28 cellular contexts compared by ENCODE assay signal in genomic region chr13:95604534-95604915, GRCh38. TPM values are rescaled to one million over a fixed set of nuclear protein-coding genes. Genes with fewer than 3 reads are reported as not detected.
DNase-seq lines count a peak whose midpoint lies in the region; ATAC-seq, FAIRE-seq and TF ChIP-seq lines count a peak whose summit lies in the region.
"Had no signal": no experiment of that assay in that cellular context is flagged by ENCODE, and none has a peak within 500 bp of the region (broad histone marks: within the 10 kb centered on the region; RNA-seq: fewer than 3 reads in every experiment).

No MANE protein-coding gene starts in this region.

- H3K36me3 ChIP-seq in PC-3 (ENCODE audit: low read depth, low read length) (no peaks in the 10 kb centered on the region), kidney (ENCODE audit: control insufficient read depth in 1 of 2, insufficient read depth in 2 of 2, low read length in 2 of 2) (peaks cover 2 to 15% of the 10 kb centered on the region in 2 donors)
- H3K36me3 ChIP-seq: colonic mucosa, spleen, vagina had no signal

- no peak; a peak in 1 of 6 replicates for ATAC-seq in A549
- peak; percentile 7 for ATAC-seq in PC-3
- no peak for ATAC-seq in GM21576 (IDR thresholded peaks at IDR 0.05; ENCODE audit: unreplicated experiment)
- no peak for ATAC-seq in left ventricle myocardium superior
- ATAC-seq: activated CD4-positive, CD25-positive, alpha-beta regulatory T cell treated with anti-CD3 and anti-CD28 coated beads, Interleukin-2, amount 50 U/mL, for 24 hours; stimulated activated naive B cell treated with anti-CD40 and anti-IgM and Interleukin-4, amounts not matched to agents 10 μg/mL and 1 μg/mL and 100 μg/mL, for 72 hours had no signal

- H3K9me3 ChIP-seq in A549: no peaks in the 10 kb centered on the region
- no peaks in the 10 kb centered on the region for H3K9me3 ChIP-seq in PC-3 (ENCODE audit: low read length)
- no peaks in the 10 kb centered on the region for H3K9me3 ChIP-seq in kidney (ENCODE audit: control insufficient read depth in 1 of 2, low read length in 2 of 2)
- H3K9me3 ChIP-seq: BE2C, colonic mucosa, spleen, testis, vagina had no signal

- POLR2A ChIA-PET in A549 (lab: Yijun Ruan, JAX): interaction anchor here (0.8 kb wide), 1 partner anchor 72 kb away, joined by 5 read pairs; the partner anchor contains the start of gene DNAJC3
- POLR2A ChIA-PET in PC-3 (lab: Charles Lee; ENCODE audit: unreplicated experiment): interaction anchor here (0.5 kb wide), 1 partner anchor 157 kb away, joined by 9 read pairs; no protein-coding TSS in a partner anchor

- H3K9me2 ChIP-seq in PC-3 (replicated peaks; ENCODE audit: low read length): no peaks in the 10 kb centered on the region

- H2AFZ ChIP-seq in PC-3 (ENCODE audit: low read length): peak overlapping the region; percentile 30; the same call in 1 of the 2 replicates

- H3K4me2 ChIP-seq in A549 (peak overlapping the region; percentile 79), PC-3 (ENCODE audit: low read length) (peak overlapping the region; percentile 75)

- H3K4me3 ChIP-seq in A549 (0 out of 3 replicates have a peak overlapping the region, but pooled peaks have one; percentile 12), PC-3 (ENCODE audit: low read length) (no peak overlapping the region), kidney (ENCODE audit: low read length in 2 of 2) (no peak overlapping the region)
- H3K4me3 ChIP-seq: colonic mucosa, spleen, testis, vagina had no signal

- FAIRE-seq in A549 (lab: Jason Lieb, UNC) (no peak), kidney (lab: Jason Lieb, UNC) (no peak)
- FAIRE-seq: GM12892 had no signal

- TF ChIP-seq CTCF in A549 (IDR thresholded peaks at IDR 0.05) (no peak), PC-3 (conservative IDR thresholded peaks at IDR 0.05; ENCODE audit: low read depth, low read length) (no peak), chondrocyte (IDR thresholded peaks at IDR 0.05) (no peak), kidney (IDR thresholded peaks at IDR 0.05; ENCODE audit: borderline replicate concordance, extremely low read depth, insufficient read depth) (no peak)

- DNase-seq in A549 (ENCODE audit: low read depth in 1 of 2, low spot score in 1 of 2) (no peak), PC-3 (peak; percentile 4), chondrocyte (ENCODE audit: low spot score) (no peak), kidney (no peak), HuH-7.5 (ENCODE audit: low spot score) (no peak), NCI-H1105 treated with DMSO at 0.1 percent for 48 hours (lab: John Stamatoyannopoulos, UW) (no peak), left ventricle myocardium superior (no peak)
- DNase-seq: activated CD4-positive, alpha-beta memory T cell treated with anti-CD3 and anti-CD28 coated beads for 36 hours; activated naive CD8-positive, alpha-beta T cell treated with anti-CD3 and anti-CD28 coated beads, Interleukin-2, amount 10 ng/mL, durations not matched to agents 7 days and 5 days; BE2C; glutamatergic neuron; mesendoderm; NCI-H1417; NCI-H510A; spleen; stimulated activated CD4-positive, alpha-beta T cell treated with anti-CD3 and anti-CD28 coated beads, Interleukin-4, amount 100 ng/mL, for 1 hour; stimulated activated naive B cell treated with anti-CD40 and anti-IgM and Interleukin-4, amounts not matched to agents 10 μg/mL and 1 μg/mL and 100 μg/mL, for 72 hours; T-helper 1 cell; testis had no signal

- H3K9ac ChIP-seq in PC-3 (ENCODE audit: low read length) (peak overlapping the region; percentile 33; the same call in 1 of the 2 replicates), kidney (ENCODE audit: low read length in 2 of 2) (no peak overlapping the region)

- WGBS in A549 (ENCODE audit: missing lambda C conversion rate): 25% methylated on average over 3 of the region's 3 CpGs

- no peaks in the 10 kb centered on the region for H3K27me3 ChIP-seq in PC-3 (ENCODE audit: low read length)
- H3K27me3 ChIP-seq: BE2C, colonic mucosa, testis, vagina had no signal

- no peak for TF ChIP-seq EP300 in A549 (IDR thresholded peaks at IDR 0.05)

- no peak for TF ChIP-seq POLR2A in A549 (IDR thresholded peaks at IDR 0.05; ENCODE audit: low read length)

- no peaks in the 10 kb centered on the region for H3K9me3 Mint-ChIP-seq in chondrocyte (ENCODE audit: low read depth)
- H3K9me3 Mint-ChIP-seq: activated CD4-positive, alpha-beta memory T cell treated with anti-CD3 and anti-CD28 coated beads for 36 hours; activated naive CD8-positive, alpha-beta T cell treated with anti-CD3 and anti-CD28 coated beads, Interleukin-2, amount 10 ng/mL, durations not matched to agents 7 days and 5 days; activated T-helper 2 cell treated with anti-CD3 and anti-CD28 coated beads, Interferon-gamma antibody, Interleukin-2, Interleukin-4, amounts not matched to agents 10 μg/mL and 5 μg/mL and 100 μg/mL, durations not matched to agents 14 hours and 24 hours and 36 hours; stimulated activated naive B cell treated with anti-CD40 and anti-IgM and Interleukin-4, amounts not matched to agents 10 μg/mL and 1 μg/mL and 100 μg/mL, for 72 hours had no signal

- peaks cover 30% of the 10 kb centered on the region for H3K36me3 Mint-ChIP-seq in chondrocyte (ENCODE audit: low read depth)
- H3K36me3 Mint-ChIP-seq: activated CD4-positive, alpha-beta memory T cell treated with anti-CD3 and anti-CD28 coated beads for 36 hours; activated naive CD8-positive, alpha-beta T cell treated with anti-CD3 and anti-CD28 coated beads, Interleukin-2, amount 10 ng/mL, durations not matched to agents 7 days and 5 days; stimulated activated naive B cell treated with anti-CD40 and anti-IgM and Interleukin-4, amounts not matched to agents 10 μg/mL and 1 μg/mL and 100 μg/mL, for 72 hours had no signal

- no peak overlapping the region for H3K4me3 Mint-ChIP-seq in chondrocyte (ENCODE audit: unreplicated experiment)
- H3K4me3 Mint-ChIP-seq: activated CD4-positive, alpha-beta memory T cell treated with anti-CD3 and anti-CD28 coated beads for 36 hours; activated naive CD8-positive, alpha-beta T cell treated with anti-CD3 and anti-CD28 coated beads, Interleukin-2, amount 10 ng/mL, durations not matched to agents 7 days and 5 days; stimulated activated naive B cell treated with anti-CD40 and anti-IgM and Interleukin-4, amounts not matched to agents 10 μg/mL and 1 μg/mL and 100 μg/mL, for 72 hours had no signal

- H4K20me1 ChIP-seq in PC-3 (ENCODE audit: low read length): no peaks in the 10 kb centered on the region

- H3K4me1 ChIP-seq in A549 (peaks cover 64% of the 10 kb centered on the region), PC-3 (ENCODE audit: insufficient read depth, low read length) (peaks cover 25% of the 10 kb centered on the region), kidney (ENCODE audit: control insufficient read depth in 1 of 2, insufficient read depth in 1 of 2, low read depth in 1 of 2, low read length in 2 of 2) (peaks cover 18 to 52% of the 10 kb centered on the region in 2 donors)
- H3K4me1 ChIP-seq: BE2C, colonic mucosa, spleen, testis, vagina had no signal

- peak overlapping the region; percentile 25 for H3K27ac Mint-ChIP-seq in chondrocyte (ENCODE audit: unreplicated experiment)
- H3K27ac Mint-ChIP-seq: activated CD4-positive, alpha-beta memory T cell treated with anti-CD3 and anti-CD28 coated beads for 36 hours; activated naive CD8-positive, alpha-beta T cell treated with anti-CD3 and anti-CD28 coated beads, Interleukin-2, amount 10 ng/mL, durations not matched to agents 7 days and 5 days; activated T-helper 2 cell treated with anti-CD3 and anti-CD28 coated beads, Interferon-gamma antibody, Interleukin-2, Interleukin-4, amounts not matched to agents 10 μg/mL and 5 μg/mL and 100 μg/mL, durations not matched to agents 14 hours and 24 hours and 36 hours had no signal

- TF ChIP-seq RAD21 in A549 (conservative IDR thresholded peaks at IDR 0.05 in 1 of 2, IDR thresholded peaks at IDR 0.05 in 1 of 2): no peak

- no peaks in the 10 kb centered on the region for H3K79me2 ChIP-seq in PC-3 (ENCODE audit: low read length)

- intact Hi-C loops in PC-3 (cut with micrococcal nuclease) (no loop called here), kidney (cut with DNase I) (no loop called here), left ventricle myocardium superior (cut with micrococcal nuclease) (no loop called here)

- CTCF ChIA-PET in A549 (lab: Yijun Ruan, JAX) (interaction anchor here (0.6 to 1.7 kb wide), 5 partner anchors 11 to 229 kb away, joined by 3 to 7 read pairs (median 3); no protein-coding TSS in a partner anchor), PC-3 (lab: Charles Lee) (interaction anchor here (0.7 kb wide), 1 partner anchor 229 kb away, joined by 3 read pairs; no protein-coding TSS in a partner anchor)

- H3K27me3 Mint-ChIP-seq in chondrocyte (ENCODE audit: low read depth): no peaks in the 10 kb centered on the region

- peaks cover 38% of the 10 kb centered on the region for H3K4me1 Mint-ChIP-seq in chondrocyte (ENCODE audit: low read depth)
- H3K4me1 Mint-ChIP-seq: activated naive CD8-positive, alpha-beta T cell treated with anti-CD3 and anti-CD28 coated beads, Interleukin-2, amount 10 ng/mL, durations not matched to agents 7 days and 5 days; stimulated activated naive B cell treated with anti-CD40 and anti-IgM and Interleukin-4, amounts not matched to agents 10 μg/mL and 1 μg/mL and 100 μg/mL, for 72 hours had no signal

- BruUV-seq in PC-3 (replicated peaks; lab: Mats Ljungman, UMichigan): no TSS peak

- no peaks in the 10 kb centered on the region for H3F3A ChIP-seq in PC-3 (ENCODE audit: low read length, unreplicated experiment)

- H3K27ac ChIP-seq in A549 (peak overlapping the region; percentile 76 to 92), PC-3 (ENCODE audit: low read length) (peak overlapping the region; percentile 79), kidney (ENCODE audit: low read depth in 2 of 2, low read length in 2 of 2) (peak overlapping the region; percentile 59 to 76)
- H3K27ac ChIP-seq: colonic mucosa, spleen, testis, vagina had no signal

RNA-seq across cellular contexts. Expression of gene DZIP1, which starts 40.0 kb away (rescaled TPM):
- polyA plus RNA-seq in A549 (2011; rRNA removed) (14.8 and 17.1 TPM in 2 replicates), A549 (2017; fragmentation: RNase III; extraction: RNeasy Plus Mini Kit Qiagen cat#74134 plus additional on column Dnase treatment) (11.5 to 12.9 TPM (median 12.7 TPM) in 3 replicates), kidney (ENCODE audit: insufficient read depth, low read depth, low replicate concordance) (26.7 TPM)
- polyA plus RNA-seq in A549 (2012; cell fraction: cytosol; rRNA removed): 6.6 and 10.1 TPM in 2 replicates
- polyA plus RNA-seq in A549 (2012; cell fraction: nucleus; rRNA removed): 16.2 and 17.8 TPM in 2 replicates
- 9.5 and 13.0 TPM in 2 replicates for polyA minus RNA-seq in A549 (2011; rRNA and poly(A)+ RNA removed)
- total RNA-seq in PC-3 (2014; rRNA removed) (1.8 and 3.5 TPM in 2 replicates), chondrocyte (39.8 to 59.9 TPM (median 42.4 TPM) in 3 replicates), kidney (41.4 TPM), left ventricle myocardium superior (4.0 TPM)

RNA-seq across cellular contexts. Expression of gene CLDN10, which starts 52.0 kb away (rescaled TPM):
- 0.95 and 0.96 TPM in 2 replicates for polyA plus RNA-seq in A549 (2011; rRNA removed)
- polyA plus RNA-seq in A549 (2012; cell fraction: cytosol; rRNA removed): 0.17 and 0.23 TPM in 2 replicates
- polyA plus RNA-seq in A549 (2012; cell fraction: nucleus; rRNA removed): 0.06 TPM in 1 of 2 replicates, not detected in the other
- 0.12 to 0.18 TPM in 2 of 3 replicates, not detected in the other for polyA plus RNA-seq in A549 (2017; fragmentation: RNase III; extraction: RNeasy Plus Mini Kit Qiagen cat#74134 plus additional on column Dnase treatment)
- 0.39 TPM in 1 of 2 replicates, not detected in the other for polyA minus RNA-seq in A549 (2011; rRNA and poly(A)+ RNA removed)
- not detected in 2 replicates for total RNA-seq in PC-3 (2014; rRNA removed)
- not detected in 3 replicates for total RNA-seq in chondrocyte
- total RNA-seq in kidney: 144 TPM
- polyA plus RNA-seq in kidney (ENCODE audit: insufficient read depth, low read depth, low replicate concordance): 174 TPM
- not detected for total RNA-seq in left ventricle myocardium superior
- total RNA-seq: A673; activated CD4-positive, alpha-beta memory T cell treated with anti-CD3 and anti-CD28 coated beads for 36 hours; activated naive CD8-positive, alpha-beta T cell treated with anti-CD3 and anti-CD28 coated beads, Interleukin-2, amount 10 ng/mL, durations not matched to agents 7 days and 5 days; activated T-helper 2 cell treated with anti-CD3 and anti-CD28 coated beads, Interferon-gamma antibody, Interleukin-2, Interleukin-4, amounts not matched to agents 10 μg/mL and 5 μg/mL and 100 μg/mL, durations not matched to agents 14 hours and 24 hours and 36 hours; myocyte; SK-MEL-5; vagina had no signal

Comparison
In these comparisons a context has a peak if more than half of its experiments do, and no peak if none do; other contexts are left out.
1. RNA of gene CLDN10, which starts 52.0 kb away (total RNA-seq): 144 TPM in kidney (single experiment); not detected in left ventricle myocardium superior (single experiment), not detected in PC-3 and not detected in chondrocyte; every median in the first group is over 100 times any median in the second.
2. Peak in every context shown above with its lines, with median percentiles within 50 percentile points of each other: H3K27ac ChIP-seq.